Comparison of ENCODE assay signal across 11 cellular contexts in genomic region chr2:30915485-30915884, GRCh38.
DNase-seq lines count a peak whose midpoint lies in the region; ATAC-seq and TF ChIP-seq lines count a peak whose summit lies in the region.
"Had no signal": no experiment of that assay in that cellular context is flagged by ENCODE, and none has a peak within 500 bp of the region (broad histone marks: within the 10 kb centered on the region; RNA-seq: fewer than 3 reads in every experiment).

No MANE protein-coding gene starts in this region.

- TF ChIP-seq CTCF in type B pancreatic cell (conservative IDR thresholded peaks at IDR 0.05), result peak; percentile 64

- H3K4me1 Mint-ChIP-seq in type B pancreatic cell (ENCODE audit: unreplicated experiment), result peaks cover 4% of the 10 kb centered on the region
- H3K4me1 Mint-ChIP-seq: stimulated activated naive B cell treated with anti-CD40 and anti-IgM and Interleukin-4, amounts not matched to agents 10 μg/mL and 1 μg/mL and 100 μg/mL, for 72 hours had no signal

- peaks cover 25% of the 10 kb centered on the region for H3K27me3 Mint-ChIP-seq in type B pancreatic cell
- H3K27me3 Mint-ChIP-seq: stimulated activated naive B cell treated with anti-CD40 and anti-IgM and Interleukin-4, amounts not matched to agents 10 μg/mL and 1 μg/mL and 100 μg/mL, for 72 hours had no signal

- no peaks in the 10 kb centered on the region for H3K9me3 Mint-ChIP-seq in type B pancreatic cell
- H3K9me3 Mint-ChIP-seq: stimulated activated naive B cell treated with anti-CD40 and anti-IgM and Interleukin-4, amounts not matched to agents 10 μg/mL and 1 μg/mL and 100 μg/mL, for 72 hours had no signal

- intact Hi-C loops in cardiac septum (cut with DNase I) (no loop called here), Right ventricle myocardium inferior (cut with DNase I) (no loop called here)

- ATAC-seq in Right ventricle myocardium inferior, result no peak
- ATAC-seq in HG02884 (IDR thresholded peaks at IDR 0.05; ENCODE audit: unreplicated experiment), result no peak

- DNase-seq in cardiac septum (ENCODE audit: low spot score), result peak; percentile 73
- DNase-seq in Right ventricle myocardium inferior (ENCODE audit: missing footprints), result no peak
- peak; percentile 19 for DNase-seq in RPMI8226
- peak; percentile 25 for DNase-seq in iPS DF 19.7 (ENCODE audit: low read depth, low spot score)
- DNase-seq in type B pancreatic cell (ENCODE audit: extremely low spot score, unreplicated experiment), result no peak
- DNase-seq in T-helper 2 cell, result no peak
- no peak for DNase-seq in RKO (ENCODE audit: low spot score)
- DNase-seq: activated CD8-positive, alpha-beta memory T cell treated with anti-CD3 and anti-CD28 coated beads for 24 hours; DMS79; stimulated activated naive B cell treated with anti-CD40 and anti-IgM and Interleukin-4, amounts not matched to agents 10 μg/mL and 1 μg/mL and 100 μg/mL, for 72 hours had no signal

- no peaks in the 10 kb centered on the region for H3K36me3 Mint-ChIP-seq in type B pancreatic cell
- H3K36me3 Mint-ChIP-seq: stimulated activated naive B cell treated with anti-CD40 and anti-IgM and Interleukin-4, amounts not matched to agents 10 μg/mL and 1 μg/mL and 100 μg/mL, for 72 hours had no signal

- H3K27ac Mint-ChIP-seq in type B pancreatic cell, result no peak overlapping the region
- H3K27ac Mint-ChIP-seq: stimulated activated naive B cell treated with anti-CD40 and anti-IgM and Interleukin-4, amounts not matched to agents 10 μg/mL and 1 μg/mL and 100 μg/mL, for 72 hours had no signal

- no peak overlapping the region for H3K4me3 Mint-ChIP-seq in type B pancreatic cell
- H3K4me3 Mint-ChIP-seq: stimulated activated naive B cell treated with anti-CD40 and anti-IgM and Interleukin-4, amounts not matched to agents 10 μg/mL and 1 μg/mL and 100 μg/mL, for 72 hours had no signal

Comparison
In these comparisons a context has a peak if more than half of its experiments do, and no peak if none do; other contexts are left out.
1. DNase-seq: peak in cardiac septum (single experiment), RPMI8226 (single experiment) and iPS DF 19.7 (single experiment); none in Right ventricle myocardium inferior (single experiment), type B pancreatic cell (single experiment), T-helper 2 cell (0 of 5) and RKO (single experiment).